ENCODE assay signal across 7 cellular contexts in the genomic region with DNA sequence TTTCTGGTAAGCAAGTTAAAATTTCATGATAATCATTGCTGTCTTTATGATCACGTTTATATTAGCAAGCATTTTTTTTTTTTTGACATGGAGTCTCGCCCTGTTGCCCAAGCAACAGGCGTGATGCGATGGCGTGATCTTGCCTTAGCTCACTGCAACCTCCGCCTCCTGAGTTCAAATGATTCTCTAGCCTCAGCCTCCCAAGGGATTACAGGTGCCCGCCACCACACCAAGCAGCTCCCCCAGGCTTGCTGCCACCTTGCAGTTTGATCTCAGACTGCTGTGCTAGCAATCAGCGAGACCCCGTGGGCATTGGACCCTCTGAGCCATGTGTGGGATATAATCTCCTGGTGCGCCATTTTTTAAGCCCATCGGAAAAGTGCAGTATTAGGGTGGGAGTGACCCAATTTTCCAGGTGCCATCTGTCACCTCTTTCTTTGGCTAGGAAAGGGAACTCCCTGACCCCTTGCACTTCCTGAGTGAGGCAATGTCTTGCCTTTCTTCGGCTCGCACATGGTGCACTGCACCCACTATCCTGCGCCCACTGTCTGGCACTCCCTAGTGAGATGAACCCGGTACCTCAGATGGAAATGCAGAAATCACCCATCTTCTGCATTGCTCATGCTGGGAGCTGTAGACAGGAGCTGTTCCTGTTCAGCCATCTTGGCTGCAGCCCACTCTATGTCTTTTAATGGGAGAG.
DNase-seq lines count a peak whose midpoint lies in the region; ATAC-seq and TF ChIP-seq lines count a peak whose summit lies in the region.
"Not testable (repeated sequence)": the region's sequence is repeated elsewhere in the genome, so short reads cannot be mapped to it uniquely, and the experiment has no call there.

No MANE protein-coding gene starts in this region.

- not testable (repeated sequence) for H3K4me3 ChIP-seq in mucosa of descending colon

- not testable (repeated sequence) for H3K36me3 ChIP-seq in mucosa of descending colon (ENCODE audit: low read depth)

- not testable (repeated sequence) for H3K9me3 ChIP-seq in mucosa of descending colon

- TF ChIP-seq CTCF in mucosa of descending colon (IDR thresholded peaks at IDR 0.05): not testable (repeated sequence)

- peaks cover 25% of the 10 kb centered on the region for H3K4me1 Mint-ChIP-seq in dendritic cell treated with granulocyte-macrophage colony-stimulating factor and Interleukin-4, amounts not matched to agents 40 ng/mL and 50 ng/mL, for 4 days (ENCODE audit: low read depth)

- DNase-seq in Kasumi-1 (lab: John Stamatoyannopoulos, UW) (peak; percentile 31 to 85), SKM-1 treated with dmso at 0.1 percent for 144 hours (lab: John Stamatoyannopoulos, UW; ENCODE audit: unreplicated experiment) (peak; percentile 28), mucosa of descending colon (peak in 2 of 3 donors; percentile 9 to 25)

- H3K36me3 Mint-ChIP-seq in dendritic cell treated with granulocyte-macrophage colony-stimulating factor and Interleukin-4, amounts not matched to agents 40 ng/mL and 50 ng/mL, for 4 days (ENCODE audit: low read depth): not testable (repeated sequence)

- peaks cover 10% of the 10 kb centered on the region for H3K27me3 Mint-ChIP-seq in dendritic cell treated with granulocyte-macrophage colony-stimulating factor and Interleukin-4, amounts not matched to agents 40 ng/mL and 50 ng/mL, for 4 days

- intact Hi-C loops in dendritic cell treated with granulocyte-macrophage colony-stimulating factor and Interleukin-4, amounts not matched to agents 40 ng/mL and 50 ng/mL, for 4 days (cut with micrococcal nuclease): loop anchor here (2.0 to 10.0 kb wide), 3 partner anchors 134 to 210 kb away; no protein-coding TSS in a partner anchor
- intact Hi-C loops in mucosa of descending colon (cut with DNase I, micrococcal nuclease): not testable (repeated sequence)

- peak; percentile 70 for ATAC-seq in GM18517 (IDR thresholded peaks at IDR 0.05; ENCODE audit: unreplicated experiment)
- peak; percentile 68 for ATAC-seq in GM21529 (IDR thresholded peaks at IDR 0.05; ENCODE audit: unreplicated experiment)
- ATAC-seq in HG03060 (IDR thresholded peaks at IDR 0.05; ENCODE audit: low read depth, unreplicated experiment): peak; percentile 84
- ATAC-seq in mucosa of descending colon: peak; percentile 38

- not testable (repeated sequence) for H3K9me3 Mint-ChIP-seq in dendritic cell treated with granulocyte-macrophage colony-stimulating factor and Interleukin-4, amounts not matched to agents 40 ng/mL and 50 ng/mL, for 4 days

- H3K4me3 Mint-ChIP-seq in dendritic cell treated with granulocyte-macrophage colony-stimulating factor and Interleukin-4, amounts not matched to agents 40 ng/mL and 50 ng/mL, for 4 days: peak overlapping the region; percentile 47

- H3K27ac Mint-ChIP-seq in dendritic cell treated with granulocyte-macrophage colony-stimulating factor and Interleukin-4, amounts not matched to agents 40 ng/mL and 50 ng/mL, for 4 days: peak overlapping the region; percentile 64

- H3K4me1 ChIP-seq in mucosa of descending colon (ENCODE audit: low read depth): not testable (repeated sequence)
